In the genomic region with DNA sequence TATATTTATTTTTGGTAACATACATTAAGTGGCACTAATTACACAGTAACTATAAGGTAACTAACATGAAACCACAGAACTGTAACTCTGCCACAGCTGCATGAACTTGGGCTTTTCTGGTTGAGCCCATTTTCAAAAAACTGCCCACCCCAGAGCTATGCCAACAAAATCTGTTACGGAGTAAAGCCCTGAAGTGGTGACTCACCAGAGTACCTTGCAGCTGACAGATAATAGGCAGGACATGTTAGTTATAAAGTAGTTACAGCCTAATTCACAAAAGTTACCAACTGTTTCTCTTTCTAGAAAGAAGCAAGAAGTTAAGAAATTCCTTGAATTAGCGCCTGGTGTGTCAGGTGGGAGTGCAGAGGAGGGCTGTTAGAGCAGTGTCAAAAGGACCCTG, we compare ENCODE assay signal across 9 cellular contexts. TPM values are rescaled to one million over a fixed set of nuclear protein-coding genes. Genes with fewer than 3 reads are reported as not detected.
DNase-seq lines count a peak whose midpoint lies in the region; ATAC-seq, FAIRE-seq and TF ChIP-seq lines count a peak whose summit lies in the region.
"Had no signal": no experiment of that assay in that cellular context is flagged by ENCODE, and none has a peak within 500 bp of the region (broad histone marks: within the 10 kb centered on the region; RNA-seq: fewer than 3 reads in every experiment).

No MANE protein-coding gene starts in this region.

- H3K9me3 ChIP-seq in HepG2 (ENCODE audit: low read length): no peaks in the 10 kb centered on the region
- H3K9me3 ChIP-seq in right lobe of liver: no peaks in the 10 kb centered on the region
- H3K9me3 ChIP-seq in upper lobe of right lung: no peaks in the 10 kb centered on the region

- 95% methylated on average over 2 of the region's 2 CpGs for WGBS in HepG2 (ENCODE audit: low lambda C conversion rate)
- 75% methylated on average over 2 of the region's 2 CpGs for WGBS in right lobe of liver (ENCODE audit: insufficient coverage, low coverage, low lambda C conversion rate, missing lambda C conversion rate)

- H3K4me1 ChIP-seq in HepG2 (ENCODE audit: insufficient read depth, low read length) (peaks cover 37% of the 10 kb centered on the region), right lobe of liver (peaks cover 0 to 14% (median 12%) of the 10 kb centered on the region in 4 donors), upper lobe of right lung (peaks cover 35% of the 10 kb centered on the region)

- intact Hi-C loops in HepG2 (cut with micrococcal nuclease; ENCODE audit: unreplicated experiment) (loop anchor here (5.0 kb wide), 1 partner anchor 53 kb away; the partner anchor contains the start of genes RHOA and TCTA), right lobe of liver (cut with DNase I) (no loop called here), upper lobe of right lung (cut with DNase I) (no loop called here)

- peaks cover 65% of the 10 kb centered on the region for H3K36me3 Mint-ChIP-seq in activated CD8-positive, alpha-beta T cell treated with anti-CD3 and anti-CD28 coated beads, Interleukin-2, amount 10 ng/mL, durations not matched to agents 7 days and 5 days (ENCODE audit: low read depth)

- TF ChIP-seq EP300 in HepG2 (IDR thresholded peaks at IDR 0.05; ENCODE audit: low read depth in 2 of 2, low read length in 2 of 2) (no peak), HepG2 (CRISPR knock-in tag; IDR thresholded peaks at IDR 0.05; ENCODE audit: borderline replicate concordance) (no peak)

- H3K4me1 Mint-ChIP-seq in activated CD8-positive, alpha-beta T cell treated with anti-CD3 and anti-CD28 coated beads, Interleukin-2, amount 10 ng/mL, durations not matched to agents 7 days and 5 days (ENCODE audit: low read depth): peaks cover 48% of the 10 kb centered on the region

- H3K36me3 ChIP-seq in HepG2 (replicated peaks in 1 of 2; ENCODE audit: control insufficient read depth in 1 of 2, insufficient read depth in 2 of 2, low read length in 2 of 2) (peaks cover 13 to 35% of the 10 kb centered on the region in 2 experiments), right lobe of liver (peaks cover 0 to 69% (median 29%) of the 10 kb centered on the region in 4 donors), upper lobe of right lung (peaks cover 79% of the 10 kb centered on the region)

- no peak for TF ChIP-seq RAD21 in HepG2 (CRISPR knock-in tag; IDR thresholded peaks at IDR 0.05)

- peaks cover 14% of the 10 kb centered on the region for H3K79me2 ChIP-seq in HepG2 (ENCODE audit: insufficient read depth, low read length)

- H3K4me3 Mint-ChIP-seq in activated CD8-positive, alpha-beta T cell treated with anti-CD3 and anti-CD28 coated beads, Interleukin-2, amount 10 ng/mL, durations not matched to agents 7 days and 5 days: peak overlapping the region; percentile 95

- FAIRE-seq in HepG2 (lab: Jason Lieb, UNC) (peak; percentile 26), GM12892 (lab: Jason Lieb, UNC) (no peak)

- 0 out of 6 replicates have a peak overlapping the region, but pooled peaks of 1 of the 3 experiments have one; percentile 32 for H3K4me3 ChIP-seq in HepG2 (replicated peaks in 1 of 3; ENCODE audit: insufficient read depth in 1 of 3, low read depth in 2 of 3, low read length in 3 of 3)
- no peak overlapping the region for H3K4me3 ChIP-seq in right lobe of liver
- H3K4me3 ChIP-seq in upper lobe of right lung: no peak overlapping the region

- POLR2A ChIA-PET in HepG2 (lab: Yijun Ruan, JAX): interaction anchor here (0.9 to 5.5 kb wide), 9 partner anchors 10 to 70 kb away, joined by 3 to 134 read pairs (median 4); partner anchors contain the start of genes AMT, NICN1, RHOA and TCTA
- POLR2A ChIA-PET in activated CD8-positive, alpha-beta T cell treated with anti-CD3 and anti-CD28 coated beads, Interleukin-2, amount 10 ng/mL, durations not matched to agents 7 days and 5 days (lab: Charles Lee): interaction anchor here (0.7 to 3.2 kb wide), 3 partner anchors 8 to 52 kb away, joined by 6 to 36 read pairs (median 18); partner anchors contain the start of genes RHOA, TCTA and USP4

- H3K27me3 Mint-ChIP-seq in activated CD8-positive, alpha-beta T cell treated with anti-CD3 and anti-CD28 coated beads, Interleukin-2, amount 10 ng/mL, durations not matched to agents 7 days and 5 days (ENCODE audit: low read depth): no peaks in the 10 kb centered on the region

- BruUV-seq in HepG2 (replicated peaks; lab: Mats Ljungman, UMichigan): TSS peak; percentile 10

- no peak overlapping the region for H2AFZ ChIP-seq in HepG2 (ENCODE audit: low read length)

- no peak for DNase-seq in HepG2 (ENCODE audit: low spot score)
- no peak for DNase-seq in right lobe of liver
- DNase-seq in activated CD8-positive, alpha-beta T cell treated with anti-CD3 and anti-CD28 coated beads, Interleukin-2, amount 10 ng/mL, durations not matched to agents 7 days and 5 days: no peak
- peak; percentile 55 for DNase-seq in kidney tubule cell (ENCODE audit: low spot score)
- no peak for DNase-seq in upper lobe of right lung
- no peak for DNase-seq in D341Med (ENCODE audit: low spot score)
- no peak for DNase-seq in GM12892 (ENCODE audit: insufficient read length)
- DNase-seq: NCI-H524 had no signal

- no peaks in the 10 kb centered on the region for H4K20me1 ChIP-seq in HepG2 (ENCODE audit: insufficient read depth, low read length)

- TF ChIP-seq CTCF in HepG2 (CRISPR knock-in tag; IDR thresholded peaks at IDR 0.05) (no peak), right lobe of liver (IDR thresholded peaks at IDR 0.05) (no peak), upper lobe of right lung (IDR thresholded peaks at IDR 0.05) (no peak)

- in situ Hi-C loops in HepG2 (cut with HindIII; ENCODE audit: extremely low pct_ligation_motif_present, low pct_unique_long_range_greater_than_20kb): no loop called here

- H3K4me2 ChIP-seq in HepG2 (ENCODE audit: low read depth, low read length): peak overlapping the region; percentile 80; the same call in 1 of the 2 replicates

- CTCF ChIA-PET in HepG2 (lab: Yijun Ruan, JAX; ENCODE audit: low intra/inter-chr PET ratio, low total read pairs): no interaction called here
- CTCF ChIA-PET in activated CD8-positive, alpha-beta T cell treated with anti-CD3 and anti-CD28 coated beads, Interleukin-2, amount 10 ng/mL, durations not matched to agents 7 days and 5 days (lab: Charles Lee): interaction anchor here (1.3 to 7.9 kb wide), 3 partner anchors 18 to 90 kb away, joined by 4 to 53 read pairs (median 4); partner anchors contain the start of gene USP4

- no peaks in the 10 kb centered on the region for H3K9me3 Mint-ChIP-seq in activated CD8-positive, alpha-beta T cell treated with anti-CD3 and anti-CD28 coated beads, Interleukin-2, amount 10 ng/mL, durations not matched to agents 7 days and 5 days (ENCODE audit: insufficient read depth)

- no peak for TF ChIP-seq POLR2A in HepG2 (IDR thresholded peaks at IDR 0.05; ENCODE audit: insufficient read depth in 1 of 2, low read depth in 2 of 2, low read length in 2 of 2)
- TF ChIP-seq POLR2A in right lobe of liver (IDR thresholded peaks at IDR 0.05): no peak
- TF ChIP-seq POLR2A in GM12892 (IDR thresholded peaks at IDR 0.05; ENCODE audit: low read depth, low read length): no peak

- no peak overlapping the region for H3K9ac ChIP-seq in HepG2 (ENCODE audit: insufficient read depth, low read depth, low read length)

- H3K27ac ChIP-seq in HepG2 (ENCODE audit: extremely low read length, insufficient read depth, low read length) (peak overlapping the region; percentile 94), right lobe of liver (no peak overlapping the region), upper lobe of right lung (peak overlapping the region; percentile 96)

- no peak for ATAC-seq in HepG2
- ATAC-seq in right lobe of liver: no peak
- ATAC-seq in activated CD8-positive, alpha-beta T cell treated with anti-CD3 and anti-CD28 coated beads, Interleukin-2, amount 10 ng/mL, durations not matched to agents 7 days and 5 days: no peak
- ATAC-seq in upper lobe of right lung: no peak
- no peak for ATAC-seq in HG03521 (IDR thresholded peaks at IDR 0.05; ENCODE audit: unreplicated experiment)

- no peaks in the 10 kb centered on the region for H3K27me3 ChIP-seq in HepG2 (ENCODE audit: control insufficient read depth in 1 of 2, insufficient read depth in 2 of 2, low read length in 2 of 2)
- no peaks in the 10 kb centered on the region for H3K27me3 ChIP-seq in right lobe of liver
- no peaks in the 10 kb centered on the region for H3K27me3 ChIP-seq in upper lobe of right lung

- H3K27ac Mint-ChIP-seq in activated CD8-positive, alpha-beta T cell treated with anti-CD3 and anti-CD28 coated beads, Interleukin-2, amount 10 ng/mL, durations not matched to agents 7 days and 5 days: peak overlapping the region; percentile 87

RNA-seq across cellular contexts. Expression of gene GPX1, which starts 1.5 kb away (rescaled TPM):
- total RNA-seq in HepG2 (2016; rRNA removed; fragmentation: Illumina TruSeq; extraction: Trizol) (149 and 169 TPM in 2 replicates), right lobe of liver (100 to 1,000 TPM; 127 to 455 (median 278) TPM), upper lobe of right lung (415 TPM)
- 205 and 280 TPM in 2 replicates for total RNA-seq in HepG2 (2016; cell fraction: cytosol; rRNA removed; fragmentation: Illumina TruSeq; extraction: Trizol; ENCODE audit: low read depth)
- total RNA-seq in HepG2 (2016; cell fraction: insoluble cytoplasmic fraction; rRNA removed; fragmentation: Illumina TruSeq; extraction: Trizol): 148 and 173 TPM in 2 replicates
- 276 and 347 TPM in 2 replicates for total RNA-seq in HepG2 (2016; cell fraction: membrane; rRNA removed; fragmentation: Illumina TruSeq; extraction: Trizol)
- total RNA-seq in HepG2 (2016; cell fraction: nucleus; rRNA removed; fragmentation: Illumina TruSeq; extraction: Trizol): 56.7 and 58.1 TPM in 2 replicates
- 167 and 168 TPM in 2 replicates for polyA plus RNA-seq in HepG2 (2011; rRNA removed)
- polyA plus RNA-seq in HepG2 (2011; cell fraction: cytosol; rRNA removed): 122 and 246 TPM in 2 replicates
- polyA plus RNA-seq in HepG2 (2011; cell fraction: nucleus; rRNA removed): 103 and 106 TPM in 2 replicates
- polyA plus RNA-seq in HepG2 (2012): 61.4 and 66.5 TPM in 2 replicates
- 349 and 479 TPM in 2 replicates for polyA plus RNA-seq in HepG2 (2016; cell fraction: cytosol; fragmentation: Illumina TruSeq; extraction: Trizol; ENCODE audit: low read depth)
- polyA plus RNA-seq in HepG2 (2016; cell fraction: insoluble cytoplasmic fraction; fragmentation: Illumina TruSeq; extraction: Trizol; ENCODE audit: low read depth): 254 and 267 TPM in 2 replicates
- polyA plus RNA-seq in HepG2 (2016; cell fraction: membrane; fragmentation: Illumina TruSeq; extraction: Trizol; ENCODE audit: low read depth): 392 and 448 TPM in 2 replicates
- 140 and 150 TPM in 2 replicates for polyA plus RNA-seq in HepG2 (2016; cell fraction: nucleus; fragmentation: Illumina TruSeq; extraction: Trizol; ENCODE audit: insufficient read depth, low read depth)
- polyA minus RNA-seq in HepG2 (2011; rRNA and poly(A)+ RNA removed; ENCODE audit: low replicate concordance): 140 and 218 TPM in 2 replicates
- polyA minus RNA-seq in HepG2 (2011; cell fraction: cytosol; rRNA and poly(A)+ RNA removed): 38.9 and 50.8 TPM in 2 replicates
- polyA minus RNA-seq in HepG2 (2011; cell fraction: nucleus; rRNA and poly(A)+ RNA removed): 19.5 and 22.8 TPM in 2 replicates
- total RNA-seq in activated CD8-positive, alpha-beta T cell treated with anti-CD3 and anti-CD28 coated beads, Interleukin-2, amount 10 ng/mL, durations not matched to agents 7 days and 5 days: 100 to 1,000 TPM; 115 to 119 TPM
- 225 TPM for polyA plus RNA-seq in GM12892 (2012; ENCODE audit: missing spikeins)

RNA-seq across cellular contexts. Expression of gene USP4, which starts 19.8 kb away (rescaled TPM):
- total RNA-seq in HepG2 (2016; rRNA removed; fragmentation: Illumina TruSeq; extraction: Trizol): 9.2 and 12.1 TPM in 2 replicates
- 3.9 and 5.6 TPM in 2 replicates for total RNA-seq in HepG2 (2016; cell fraction: cytosol; rRNA removed; fragmentation: Illumina TruSeq; extraction: Trizol; ENCODE audit: low read depth)
- total RNA-seq in HepG2 (2016; cell fraction: insoluble cytoplasmic fraction; rRNA removed; fragmentation: Illumina TruSeq; extraction: Trizol): 9.5 and 12.5 TPM in 2 replicates
- 6.2 and 7.0 TPM in 2 replicates for total RNA-seq in HepG2 (2016; cell fraction: membrane; rRNA removed; fragmentation: Illumina TruSeq; extraction: Trizol)
- total RNA-seq in HepG2 (2016; cell fraction: nucleus; rRNA removed; fragmentation: Illumina TruSeq; extraction: Trizol): 14.7 and 15.5 TPM in 2 replicates
- polyA plus RNA-seq in HepG2 (2011; rRNA removed): 18.7 and 20.8 TPM in 2 replicates
- 10.8 and 12.7 TPM in 2 replicates for polyA plus RNA-seq in HepG2 (2011; cell fraction: cytosol; rRNA removed)
- polyA plus RNA-seq in HepG2 (2011; cell fraction: nucleus; rRNA removed): 22.0 and 28.3 TPM in 2 replicates
- 11.8 and 12.6 TPM in 2 replicates for polyA plus RNA-seq in HepG2 (2012)
- 2.2 and 2.4 TPM in 2 replicates for polyA plus RNA-seq in HepG2 (2016; cell fraction: cytosol; fragmentation: Illumina TruSeq; extraction: Trizol; ENCODE audit: low read depth)
- 23.2 and 24.3 TPM in 2 replicates for polyA plus RNA-seq in HepG2 (2016; cell fraction: insoluble cytoplasmic fraction; fragmentation: Illumina TruSeq; extraction: Trizol; ENCODE audit: low read depth)
- polyA plus RNA-seq in HepG2 (2016; cell fraction: membrane; fragmentation: Illumina TruSeq; extraction: Trizol; ENCODE audit: low read depth): 5.3 and 5.8 TPM in 2 replicates
- 37.3 and 42.6 TPM in 2 replicates for polyA plus RNA-seq in HepG2 (2016; cell fraction: nucleus; fragmentation: Illumina TruSeq; extraction: Trizol; ENCODE audit: insufficient read depth, low read depth)
- 31.1 and 48.0 TPM in 2 replicates for polyA minus RNA-seq in HepG2 (2011; rRNA and poly(A)+ RNA removed; ENCODE audit: low replicate concordance)
- polyA minus RNA-seq in HepG2 (2011; cell fraction: cytosol; rRNA and poly(A)+ RNA removed): 10.6 TPM in 2 replicates
- polyA minus RNA-seq in HepG2 (2011; cell fraction: nucleus; rRNA and poly(A)+ RNA removed): 36.3 and 41.9 TPM in 2 replicates
- total RNA-seq in right lobe of liver: 10 to 100 TPM; 10.0 to 26.3 (median 22.2) TPM
- total RNA-seq in activated CD8-positive, alpha-beta T cell treated with anti-CD3 and anti-CD28 coated beads, Interleukin-2, amount 10 ng/mL, durations not matched to agents 7 days and 5 days: 10 to 100 TPM; 72.1 to 74.0 TPM
- 69.6 TPM for total RNA-seq in upper lobe of right lung
- polyA plus RNA-seq in GM12892 (2012; ENCODE audit: missing spikeins): 49.6 TPM

RNA-seq across cellular contexts. Expression of gene RHOA, which starts 52.2 kb away (rescaled TPM):
- total RNA-seq in HepG2 (2016; rRNA removed; fragmentation: Illumina TruSeq; extraction: Trizol) (177 and 258 TPM in 2 replicates), right lobe of liver (100 to 1,000 TPM; 142 to 251 (median 171) TPM), upper lobe of right lung (543 TPM)
- total RNA-seq in HepG2 (2016; cell fraction: cytosol; rRNA removed; fragmentation: Illumina TruSeq; extraction: Trizol; ENCODE audit: low read depth): 50.5 and 58.1 TPM in 2 replicates
- total RNA-seq in HepG2 (2016; cell fraction: insoluble cytoplasmic fraction; rRNA removed; fragmentation: Illumina TruSeq; extraction: Trizol): 183 and 252 TPM in 2 replicates
- 129 and 135 TPM in 2 replicates for total RNA-seq in HepG2 (2016; cell fraction: membrane; rRNA removed; fragmentation: Illumina TruSeq; extraction: Trizol)
- total RNA-seq in HepG2 (2016; cell fraction: nucleus; rRNA removed; fragmentation: Illumina TruSeq; extraction: Trizol): 83.6 and 89.9 TPM in 2 replicates
- 117 and 131 TPM in 2 replicates for polyA plus RNA-seq in HepG2 (2011; rRNA removed)
- polyA plus RNA-seq in HepG2 (2011; cell fraction: cytosol; rRNA removed): 162 and 178 TPM in 2 replicates
- polyA plus RNA-seq in HepG2 (2011; cell fraction: nucleus; rRNA removed): 76.7 and 78.5 TPM in 2 replicates
- polyA plus RNA-seq in HepG2 (2012): 241 and 267 TPM in 2 replicates
- polyA plus RNA-seq in HepG2 (2016; cell fraction: cytosol; fragmentation: Illumina TruSeq; extraction: Trizol; ENCODE audit: low read depth): 79.3 and 88.5 TPM in 2 replicates
- polyA plus RNA-seq in HepG2 (2016; cell fraction: insoluble cytoplasmic fraction; fragmentation: Illumina TruSeq; extraction: Trizol; ENCODE audit: low read depth): 399 and 414 TPM in 2 replicates
- polyA plus RNA-seq in HepG2 (2016; cell fraction: membrane; fragmentation: Illumina TruSeq; extraction: Trizol; ENCODE audit: low read depth): 155 and 170 TPM in 2 replicates
- polyA plus RNA-seq in HepG2 (2016; cell fraction: nucleus; fragmentation: Illumina TruSeq; extraction: Trizol; ENCODE audit: insufficient read depth, low read depth): 173 and 175 TPM in 2 replicates
- 235 and 368 TPM in 2 replicates for polyA minus RNA-seq in HepG2 (2011; rRNA and poly(A)+ RNA removed; ENCODE audit: low replicate concordance)
- 201 and 223 TPM in 2 replicates for polyA minus RNA-seq in HepG2 (2011; cell fraction: cytosol; rRNA and poly(A)+ RNA removed)
- polyA minus RNA-seq in HepG2 (2011; cell fraction: nucleus; rRNA and poly(A)+ RNA removed): 42.7 and 56.9 TPM in 2 replicates
- total RNA-seq in activated CD8-positive, alpha-beta T cell treated with anti-CD3 and anti-CD28 coated beads, Interleukin-2, amount 10 ng/mL, durations not matched to agents 7 days and 5 days: 100 to 1,000 TPM; 518 to 520 TPM
- 363 TPM for polyA plus RNA-seq in GM12892 (2012; ENCODE audit: missing spikeins)

RNA-seq across cellular contexts. Expression of gene TCTA, which starts 52.6 kb away (rescaled TPM):
- total RNA-seq in HepG2 (2016; rRNA removed; fragmentation: Illumina TruSeq; extraction: Trizol) (6.7 and 8.3 TPM in 2 replicates), right lobe of liver (10 to 100 TPM; 15.9 to 26.0 (median 19.4) TPM), upper lobe of right lung (38.1 TPM)
- 3.9 and 5.0 TPM in 2 replicates for total RNA-seq in HepG2 (2016; cell fraction: cytosol; rRNA removed; fragmentation: Illumina TruSeq; extraction: Trizol; ENCODE audit: low read depth)
- 7.2 and 7.8 TPM in 2 replicates for total RNA-seq in HepG2 (2016; cell fraction: insoluble cytoplasmic fraction; rRNA removed; fragmentation: Illumina TruSeq; extraction: Trizol)
- total RNA-seq in HepG2 (2016; cell fraction: membrane; rRNA removed; fragmentation: Illumina TruSeq; extraction: Trizol): 10.0 and 10.7 TPM in 2 replicates
- total RNA-seq in HepG2 (2016; cell fraction: nucleus; rRNA removed; fragmentation: Illumina TruSeq; extraction: Trizol): 5.5 and 6.8 TPM in 2 replicates
- polyA plus RNA-seq in HepG2 (2011; rRNA removed): 13.2 and 14.0 TPM in 2 replicates
- 11.5 and 14.0 TPM in 2 replicates for polyA plus RNA-seq in HepG2 (2011; cell fraction: cytosol; rRNA removed)
- 8.3 and 12.0 TPM in 2 replicates for polyA plus RNA-seq in HepG2 (2011; cell fraction: nucleus; rRNA removed)
- 6.6 and 7.1 TPM in 2 replicates for polyA plus RNA-seq in HepG2 (2012)
- 6.2 and 6.7 TPM in 2 replicates for polyA plus RNA-seq in HepG2 (2016; cell fraction: cytosol; fragmentation: Illumina TruSeq; extraction: Trizol; ENCODE audit: low read depth)
- 10.5 and 11.0 TPM in 2 replicates for polyA plus RNA-seq in HepG2 (2016; cell fraction: insoluble cytoplasmic fraction; fragmentation: Illumina TruSeq; extraction: Trizol; ENCODE audit: low read depth)
- polyA plus RNA-seq in HepG2 (2016; cell fraction: membrane; fragmentation: Illumina TruSeq; extraction: Trizol; ENCODE audit: low read depth): 11.6 and 12.6 TPM in 2 replicates
- polyA plus RNA-seq in HepG2 (2016; cell fraction: nucleus; fragmentation: Illumina TruSeq; extraction: Trizol; ENCODE audit: insufficient read depth, low read depth): 15.5 and 16.4 TPM in 2 replicates
- 21.6 and 54.5 TPM in 2 replicates for polyA minus RNA-seq in HepG2 (2011; rRNA and poly(A)+ RNA removed; ENCODE audit: low replicate concordance)
- 3.4 and 4.5 TPM in 2 replicates for polyA minus RNA-seq in HepG2 (2011; cell fraction: cytosol; rRNA and poly(A)+ RNA removed)
- 11.6 and 15.8 TPM in 2 replicates for polyA minus RNA-seq in HepG2 (2011; cell fraction: nucleus; rRNA and poly(A)+ RNA removed)
- 10 to 100 TPM; 19.6 to 25.2 TPM for total RNA-seq in activated CD8-positive, alpha-beta T cell treated with anti-CD3 and anti-CD28 coated beads, Interleukin-2, amount 10 ng/mL, durations not matched to agents 7 days and 5 days
- 15.2 TPM for polyA plus RNA-seq in GM12892 (2012; ENCODE audit: missing spikeins)

Comparison
In these comparisons a context has a peak if more than half of its experiments do, and no peak if none do; other contexts are left out.
1. H3K27ac ChIP-seq: peak in HepG2 (single experiment) and upper lobe of right lung (single experiment); none in right lobe of liver (0 of 3).